Comparison of ENCODE assay signal across 26 cellular contexts in the genomic region with DNA sequence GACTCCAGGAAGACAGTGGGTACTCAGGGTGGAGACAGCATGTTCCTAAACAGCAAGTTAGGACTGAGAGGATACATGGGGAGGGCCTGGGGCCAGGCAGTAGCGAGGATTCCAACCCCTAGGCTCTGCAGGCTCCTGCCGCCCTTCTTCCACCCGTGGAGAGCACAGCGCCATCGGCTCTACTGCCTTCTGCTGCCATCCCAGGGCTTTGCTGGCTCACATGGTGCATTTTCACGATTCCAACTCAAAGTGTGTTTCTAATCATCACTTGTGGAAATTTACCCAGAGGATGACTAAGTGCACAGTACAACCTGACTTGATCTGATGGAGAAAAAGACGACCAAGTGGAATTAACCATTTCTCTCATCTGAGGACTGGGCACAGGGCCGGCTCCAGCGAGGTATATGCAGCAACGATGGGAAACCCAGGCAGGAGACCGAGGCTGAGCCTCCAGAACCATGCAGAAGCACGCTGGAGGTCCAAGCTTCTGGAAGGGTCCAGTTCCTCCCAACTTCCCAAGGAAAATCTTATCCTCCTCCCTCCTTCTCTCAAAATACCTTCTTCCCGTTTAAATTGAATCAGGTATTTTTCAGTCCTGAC.
DNase-seq lines count a peak whose midpoint lies in the region; ATAC-seq, FAIRE-seq and TF ChIP-seq lines count a peak whose summit lies in the region.
"Had no signal": no experiment of that assay in that cellular context is flagged by ENCODE, and none has a peak within 500 bp of the region (broad histone marks: within the 10 kb centered on the region; RNA-seq: fewer than 3 reads in every experiment).

No MANE protein-coding gene starts in this region.

- H3K27ac ChIP-seq in cingulate gyrus (ENCODE audit: low read depth, low read length) (peak overlapping the region; percentile 48), mesenchymal stem cell (ENCODE audit: low read length, poor library complexity, severe bottlenecking) (peak overlapping the region; percentile 22), thoracic aorta (peak overlapping the region; percentile 71 to 75)
- H3K27ac ChIP-seq: epithelial cell of prostate, gastrocnemius medialis, neutrophil, upper lobe of left lung had no signal

- peak overlapping the region; percentile 19 for H4K8ac ChIP-seq in mesenchymal stem cell (ENCODE audit: low read length)

- no peaks in the 10 kb centered on the region for H3K27me3 ChIP-seq in mesenchymal stem cell (ENCODE audit: control insufficient read depth in 1 of 2, insufficient read depth in 1 of 2, low read length in 2 of 2)
- no peaks in the 10 kb centered on the region for H3K27me3 ChIP-seq in thoracic aorta (replicated peaks; ENCODE audit: insufficient read depth)
- H3K27me3 ChIP-seq: gastrocnemius medialis, neutrophil, upper lobe of left lung had no signal

- H4K91ac ChIP-seq in mesenchymal stem cell (ENCODE audit: low read length): peak overlapping the region; percentile 46

- H3K4me1 ChIP-seq in mesenchymal stem cell (ENCODE audit: control insufficient read depth, insufficient read depth, low read depth, low read length) (peaks cover 50% of the 10 kb centered on the region), thoracic aorta (ENCODE audit: control insufficient read depth in 1 of 2, low read depth in 2 of 2) (peaks cover 42 to 91% of the 10 kb centered on the region in 2 donors)
- H3K4me1 ChIP-seq: HAP-1 had no signal

- H2BK15ac ChIP-seq in mesenchymal stem cell (ENCODE audit: low read depth, poor library complexity, severe bottlenecking): no peak overlapping the region

- H3K4me2 ChIP-seq in mesenchymal stem cell (ENCODE audit: low read length, poor library complexity, severe bottlenecking): no peak overlapping the region
- H3K4me2 ChIP-seq: smooth muscle cell had no signal

- H3K36me3 Mint-ChIP-seq in activated T-cell treated with anti-CD3 and anti-CD28 coated beads, Interleukin-2, amount 50 U/mL, for 72 hours (ENCODE audit: insufficient read depth in 2 of 2): peaks cover 13 to 19% of the 10 kb centered on the region in 2 donors
- peaks cover 38% of the 10 kb centered on the region for H3K36me3 Mint-ChIP-seq in activated T-cell treated with anti-CD3 and anti-CD28 coated beads, Interleukin-2, amount 50 U/mL, for 4 hours (ENCODE audit: insufficient read depth)

- H3K79me1 ChIP-seq in mesenchymal stem cell (replicated peaks; ENCODE audit: low read length, poor library complexity, severe bottlenecking): peaks cover 40% of the 10 kb centered on the region

- H3K4me1 Mint-ChIP-seq in activated T-cell treated with anti-CD3 and anti-CD28 coated beads, Interleukin-2, amount 50 U/mL, for 72 hours (ENCODE audit: low read depth): peaks cover 28% of the 10 kb centered on the region
- peaks cover 38% of the 10 kb centered on the region for H3K4me1 Mint-ChIP-seq in activated T-cell treated with anti-CD3 and anti-CD28 coated beads, Interleukin-2, amount 50 U/mL, for 4 hours (ENCODE audit: low read depth)

- H3K27ac Mint-ChIP-seq in activated T-cell treated with anti-CD3 and anti-CD28 coated beads, Interleukin-2, amount 50 U/mL, for 72 hours: peak overlapping the region; percentile 58
- H3K27ac Mint-ChIP-seq: activated naive CD4-positive, alpha-beta T cell treated with anti-CD3 and anti-CD28 coated beads, Interleukin-2, amount 50 U/mL, for 24 hours; activated T-helper 1 cell treated with anti-CD3 and anti-CD28 coated beads, Interleukin-12 subunit alpha, Interleukin-12 subunit beta, Interleukin-2, Interleukin-4 antibody, amounts not matched to agents 30 ng/mL and 10 ng/mL and 1 ng/mL, durations not matched to agents 14 hours and 24 hours and 36 hours had no signal

- peak overlapping the region; percentile 56 for H2AK5ac ChIP-seq in mesenchymal stem cell (ENCODE audit: low read length, severe bottlenecking)

- no peak overlapping the region for H3K4ac ChIP-seq in mesenchymal stem cell (ENCODE audit: low read depth in 1 of 2, low read length in 2 of 2)

- H3K9ac ChIP-seq in mesenchymal stem cell (ENCODE audit: low read length): no peak overlapping the region

- no peak overlapping the region for H3K23ac ChIP-seq in mesenchymal stem cell (ENCODE audit: low read length in 2 of 2)

- DNase-seq in activated T-cell treated with anti-CD3 and anti-CD28 coated beads, Interleukin-2, amount 50 U/mL, for 72 hours: no peak
- DNase-seq in activated T-cell treated with anti-CD3 and anti-CD28 coated beads, Interleukin-2, amount 50 U/mL, for 4 hours: no peak
- no peak for DNase-seq in mesenchymal stem cell
- no peak for DNase-seq in thoracic aorta (ENCODE audit: low spot score)
- DNase-seq in urothelium cell line (ENCODE audit: low spot score): no peak
- DNase-seq: anterior cingulate cortex; central memory CD4-positive, alpha-beta T cell; gastrocnemius medialis; stimulated activated naive CD4-positive, alpha-beta T cell; upper lobe of left lung had no signal

- no peaks in the 10 kb centered on the region for H3K9me3 ChIP-seq in mesenchymal stem cell (ENCODE audit: control insufficient read depth, low read length)
- no peaks in the 10 kb centered on the region for H3K9me3 ChIP-seq in thoracic aorta
- H3K9me3 ChIP-seq: gastrocnemius medialis, HAP-1, neutrophil, prostate gland, upper lobe of left lung had no signal

- H3K4me3 ChIP-seq in mesenchymal stem cell (ENCODE audit: insufficient read depth in 1 of 2, low read depth in 1 of 2, low read length in 2 of 2) (peak overlapping the region in 1 of 2 experiments; percentile 7), thoracic aorta (no peak overlapping the region)
- H3K4me3 ChIP-seq: gastrocnemius medialis, HAP-1, K562, lung, prostate gland, smooth muscle cell, upper lobe of left lung had no signal

- H3K18ac ChIP-seq in mesenchymal stem cell (ENCODE audit: low read depth in 1 of 2, low read length in 2 of 2): no peak overlapping the region

- FAIRE-seq in urothelium cell line (lab: Jason Lieb, UNC): no peak
- FAIRE-seq: A204.1, D721Med, islet of Langerhans, K562 had no signal

- no peak for ATAC-seq in activated T-cell treated with anti-CD3 and anti-CD28 coated beads, Interleukin-2, amount 50 U/mL, for 72 hours (replicated peaks in 1 of 2)
- no peak for ATAC-seq in activated T-cell treated with anti-CD3 and anti-CD28 coated beads, Interleukin-2, amount 50 U/mL, for 4 hours
- no peak for ATAC-seq in thoracic aorta (ENCODE audit: insufficient number of reproducible peaks, low FRiP score, low read depth)
- no peak for ATAC-seq in HG03571 (IDR thresholded peaks at IDR 0.05; ENCODE audit: unreplicated experiment)
- no peak for ATAC-seq in GM21423 (IDR thresholded peaks at IDR 0.05; ENCODE audit: unreplicated experiment)
- ATAC-seq: activated CD4-positive, CD25-positive, alpha-beta regulatory T cell treated with anti-CD3 and anti-CD28 coated beads, Interleukin-2, amount 50 U/mL, for 24 hours; gastrocnemius medialis; K562 had no signal

- 90% methylated on average over 13 of the region's 13 CpGs for WGBS in mesenchymal stem cell

- no peak overlapping the region for H3K14ac ChIP-seq in mesenchymal stem cell (ENCODE audit: low read length in 2 of 2)

- no peak overlapping the region for H3K4me3 Mint-ChIP-seq in activated T-cell treated with anti-CD3 and anti-CD28 coated beads, Interleukin-2, amount 50 U/mL, for 72 hours
- H3K4me3 Mint-ChIP-seq in activated T-cell treated with anti-CD3 and anti-CD28 coated beads, Interleukin-2, amount 50 U/mL, for 4 hours: no peak overlapping the region
- H3K4me3 Mint-ChIP-seq: activated naive CD4-positive, alpha-beta T cell treated with anti-CD3 and anti-CD28 coated beads, Interleukin-2, amount 50 U/mL, for 24 hours; activated T-helper 1 cell treated with anti-CD3 and anti-CD28 coated beads, Interleukin-12 subunit alpha, Interleukin-12 subunit beta, Interleukin-2, Interleukin-4 antibody, amounts not matched to agents 30 ng/mL and 10 ng/mL and 1 ng/mL, durations not matched to agents 14 hours and 24 hours and 36 hours had no signal

- H3K36me3 ChIP-seq in mesenchymal stem cell (ENCODE audit: control insufficient read depth in 1 of 2, insufficient read depth in 2 of 2, low read depth in 1 of 2, low read length in 2 of 2): peaks cover 48 to 57% of the 10 kb centered on the region in 2 experiments
- H3K36me3 ChIP-seq in thoracic aorta: no peaks in the 10 kb centered on the region
- H3K36me3 ChIP-seq: HAP-1 had no signal

- no peak overlapping the region for H2AFZ ChIP-seq in mesenchymal stem cell (ENCODE audit: low read depth, low read length)

- H2BK120ac ChIP-seq in mesenchymal stem cell (ENCODE audit: low read depth, low read length): no peak overlapping the region

- H3K9me3 Mint-ChIP-seq in activated T-cell treated with anti-CD3 and anti-CD28 coated beads, Interleukin-2, amount 50 U/mL, for 72 hours: no peaks in the 10 kb centered on the region
- H3K9me3 Mint-ChIP-seq in activated T-cell treated with anti-CD3 and anti-CD28 coated beads, Interleukin-2, amount 50 U/mL, for 4 hours: no peaks in the 10 kb centered on the region
- H3K9me3 Mint-ChIP-seq: activated naive CD4-positive, alpha-beta T cell treated with anti-CD3 and anti-CD28 coated beads, Interleukin-2, amount 50 U/mL, for 24 hours; activated T-helper 1 cell treated with anti-CD3 and anti-CD28 coated beads, Interleukin-12 subunit alpha, Interleukin-12 subunit beta, Interleukin-2, Interleukin-4 antibody, amounts not matched to agents 30 ng/mL and 10 ng/mL and 1 ng/mL, durations not matched to agents 14 hours and 24 hours and 36 hours had no signal

- no peak for TF ChIP-seq CTCF in thoracic aorta (IDR thresholded peaks at IDR 0.05)

- no peak overlapping the region for H2BK12ac ChIP-seq in mesenchymal stem cell (ENCODE audit: low read length in 2 of 2)

- H2BK5ac ChIP-seq in mesenchymal stem cell (ENCODE audit: low read depth, low read length, poor library complexity, severe bottlenecking): no peak overlapping the region

- no peaks in the 10 kb centered on the region for H3K27me3 Mint-ChIP-seq in activated T-cell treated with anti-CD3 and anti-CD28 coated beads, Interleukin-2, amount 50 U/mL, for 72 hours (ENCODE audit: low read depth)
- H3K27me3 Mint-ChIP-seq in activated T-cell treated with anti-CD3 and anti-CD28 coated beads, Interleukin-2, amount 50 U/mL, for 4 hours (ENCODE audit: low read depth): no peaks in the 10 kb centered on the region
- H3K27me3 Mint-ChIP-seq: activated naive CD4-positive, alpha-beta T cell treated with anti-CD3 and anti-CD28 coated beads, Interleukin-2, amount 50 U/mL, for 24 hours had no signal

Comparison
In these comparisons a context has a peak if more than half of its experiments do, and no peak if none do; other contexts are left out.
1. H3K27ac ChIP-seq: peak in every context shown above with its lines; median percentile 73 in thoracic aorta; 48 in cingulate gyrus; 22 in mesenchymal stem cell.